ENCODE assay signal across 1 cellular context in genomic region chr11:65551572-65552398, GRCh38.
TF ChIP-seq lines count a peak whose summit lies in the region.

No MANE protein-coding gene starts in this region.

TF ChIP-seq in K562, 482 proteins besides CTCF, POLR2A, EP300 and RAD21 (continued from another document):
- no peak for TF ChIP-seq OTX1 (CRISPR knock-in tag; IDR thresholded peaks at IDR 0.05)
- peak; percentile 64 for TF ChIP-seq ARHGAP35 (IDR thresholded peaks at IDR 0.05; ENCODE audit: partially characterized antibody)
- 0 out of 2 replicates have a peak, but pooled peaks have one; percentile 18 for TF ChIP-seq HDAC2 (IDR thresholded peaks at IDR 0.05)
- no peak for TF ChIP-seq CREB3 (tag; conservative IDR thresholded peaks at IDR 0.05; ENCODE audit: low read depth)
- TF ChIP-seq, protein P1, sequence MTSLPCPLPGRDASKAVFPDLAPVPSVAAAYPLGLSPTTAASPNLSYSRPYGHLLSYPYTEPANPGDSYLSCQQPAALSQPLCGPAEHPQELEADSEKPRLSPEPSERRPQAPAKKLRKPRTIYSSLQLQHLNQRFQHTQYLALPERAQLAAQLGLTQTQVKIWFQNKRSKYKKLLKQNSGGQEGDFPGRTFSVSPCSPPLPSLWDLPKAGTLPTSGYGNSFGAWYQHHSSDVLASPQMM (CRISPR knock-in tag; IDR thresholded peaks at IDR 0.05) = no peak
- no peak for TF ChIP-seq HSF4 (CRISPR knock-in tag; IDR thresholded peaks at IDR 0.05; ENCODE audit: borderline replicate concordance)
- TF ChIP-seq ZNF589 (CRISPR knock-in tag; IDR thresholded peaks at IDR 0.05; ENCODE audit: low read depth) = no peak
- TF ChIP-seq ESRRA (IDR thresholded peaks at IDR 0.05; ENCODE audit: borderline replicate concordance, low read depth) = peak; percentile 92
- TF ChIP-seq TAF1 (IDR thresholded peaks at IDR 0.05; ENCODE audit: control insufficient read depth, extremely low read depth, insufficient read depth, low read length, severe bottlenecking) = no peak
- TF ChIP-seq NCOA6 (IDR thresholded peaks at IDR 0.05) = no peak
- no peak for TF ChIP-seq STAT6 (CRISPR knock-in tag; IDR thresholded peaks at IDR 0.05)
- TF ChIP-seq DACH1 (IDR thresholded peaks at IDR 0.05; ENCODE audit: partially characterized antibody) = peak; percentile 11
- TF ChIP-seq JUND (IDR thresholded peaks at IDR 0.05; ENCODE audit: borderline replicate concordance, low read depth, low read length) = no peak
- no peak for TF ChIP-seq JUND (tag; IDR thresholded peaks at IDR 0.05; ENCODE audit: borderline replicate concordance, low read depth, low read length)
- TF ChIP-seq KLF13 (tag; IDR thresholded peaks at IDR 0.05; ENCODE audit: borderline replicate concordance, low read depth) = no peak
- no peak for TF ChIP-seq ZNF165 (CRISPR knock-in tag; IDR thresholded peaks at IDR 0.05; ENCODE audit: borderline replicate concordance)
- TF ChIP-seq, protein P2, sequence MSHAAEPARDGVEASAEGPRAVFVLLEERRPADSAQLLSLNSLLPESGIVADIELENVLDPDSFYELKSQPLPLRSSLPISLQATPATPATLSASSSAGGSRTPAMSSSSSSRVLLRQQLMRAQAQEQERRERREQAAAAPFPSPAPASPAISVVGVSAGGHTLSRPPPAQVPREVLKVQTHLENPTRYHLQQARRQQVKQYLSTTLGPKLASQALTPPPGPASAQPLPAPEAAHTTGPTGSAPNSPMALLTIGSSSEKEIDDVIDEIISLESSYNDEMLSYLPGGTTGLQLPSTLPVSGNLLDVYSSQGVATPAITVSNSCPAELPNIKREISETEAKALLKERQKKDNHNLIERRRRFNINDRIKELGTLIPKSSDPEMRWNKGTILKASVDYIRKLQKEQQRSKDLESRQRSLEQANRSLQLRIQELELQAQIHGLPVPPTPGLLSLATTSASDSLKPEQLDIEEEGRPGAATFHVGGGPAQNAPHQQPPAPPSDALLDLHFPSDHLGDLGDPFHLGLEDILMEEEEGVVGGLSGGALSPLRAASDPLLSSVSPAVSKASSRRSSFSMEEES (CRISPR knock-in tag; IDR thresholded peaks at IDR 0.05) = peak; percentile 89
- no peak for TF ChIP-seq NR1H2 (CRISPR knock-in tag; IDR thresholded peaks at IDR 0.05)
- TF ChIP-seq KLF16 (IDR thresholded peaks at IDR 0.05) = no peak; the same call in 1 of the 2 replicates
- TF ChIP-seq MEIS2 (IDR thresholded peaks at IDR 0.05; ENCODE audit: partially characterized antibody) = peak; percentile 2
- TF ChIP-seq ZNF280B (CRISPR knock-in tag; IDR thresholded peaks at IDR 0.05) = no peak
- TF ChIP-seq KAT8 (IDR thresholded peaks at IDR 0.05; ENCODE audit: low read depth) = no peak
- peak; percentile 58; the same call in 1 of the 2 replicates for TF ChIP-seq USF1 (CRISPR knock-in tag; IDR thresholded peaks at IDR 0.05)
- TF ChIP-seq, protein P3, sequence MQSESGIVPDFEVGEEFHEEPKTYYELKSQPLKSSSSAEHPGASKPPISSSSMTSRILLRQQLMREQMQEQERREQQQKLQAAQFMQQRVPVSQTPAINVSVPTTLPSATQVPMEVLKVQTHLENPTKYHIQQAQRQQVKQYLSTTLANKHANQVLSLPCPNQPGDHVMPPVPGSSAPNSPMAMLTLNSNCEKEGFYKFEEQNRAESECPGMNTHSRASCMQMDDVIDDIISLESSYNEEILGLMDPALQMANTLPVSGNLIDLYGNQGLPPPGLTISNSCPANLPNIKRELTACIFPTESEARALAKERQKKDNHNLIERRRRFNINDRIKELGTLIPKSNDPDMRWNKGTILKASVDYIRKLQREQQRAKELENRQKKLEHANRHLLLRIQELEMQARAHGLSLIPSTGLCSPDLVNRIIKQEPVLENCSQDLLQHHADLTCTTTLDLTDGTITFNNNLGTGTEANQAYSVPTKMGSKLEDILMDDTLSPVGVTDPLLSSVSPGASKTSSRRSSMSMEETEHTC (IDR thresholded peaks at IDR 0.05) = no peak
- TF ChIP-seq, protein P4, sequence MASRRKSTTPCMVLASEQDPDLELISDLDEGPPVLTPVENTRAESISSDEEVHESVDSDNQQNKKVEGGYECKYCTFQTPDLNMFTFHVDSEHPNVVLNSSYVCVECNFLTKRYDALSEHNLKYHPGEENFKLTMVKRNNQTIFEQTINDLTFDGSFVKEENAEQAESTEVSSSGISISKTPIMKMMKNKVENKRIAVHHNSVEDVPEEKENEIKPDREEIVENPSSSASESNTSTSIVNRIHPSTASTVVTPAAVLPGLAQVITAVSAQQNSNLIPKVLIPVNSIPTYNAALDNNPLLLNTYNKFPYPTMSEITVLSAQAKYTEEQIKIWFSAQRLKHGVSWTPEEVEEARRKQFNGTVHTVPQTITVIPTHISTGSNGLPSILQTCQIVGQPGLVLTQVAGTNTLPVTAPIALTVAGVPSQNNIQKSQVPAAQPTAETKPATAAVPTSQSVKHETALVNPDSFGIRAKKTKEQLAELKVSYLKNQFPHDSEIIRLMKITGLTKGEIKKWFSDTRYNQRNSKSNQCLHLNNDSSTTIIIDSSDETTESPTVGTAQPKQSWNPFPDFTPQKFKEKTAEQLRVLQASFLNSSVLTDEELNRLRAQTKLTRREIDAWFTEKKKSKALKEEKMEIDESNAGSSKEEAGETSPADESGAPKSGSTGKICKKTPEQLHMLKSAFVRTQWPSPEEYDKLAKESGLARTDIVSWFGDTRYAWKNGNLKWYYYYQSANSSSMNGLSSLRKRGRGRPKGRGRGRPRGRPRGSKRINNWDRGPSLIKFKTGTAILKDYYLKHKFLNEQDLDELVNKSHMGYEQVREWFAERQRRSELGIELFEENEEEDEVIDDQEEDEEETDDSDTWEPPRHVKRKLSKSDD (conservative IDR thresholded peaks at IDR 0.05; ENCODE audit: low read length) = no peak
- TF ChIP-seq RNF2 (IDR thresholded peaks at IDR 0.05) = no peak
- peak; percentile 58 to 90; a peak in 3 of 4 replicates for TF ChIP-seq FOXA3 (CRISPR knock-in tag; conservative IDR thresholded peaks at IDR 0.05 in 1 of 2, IDR thresholded peaks at IDR 0.05 in 1 of 2)
- no peak for TF ChIP-seq SMARCA4 (IDR thresholded peaks at IDR 0.05)
- TF ChIP-seq HDAC6 (IDR thresholded peaks at IDR 0.05; ENCODE audit: low read depth, low read length) = 0 out of 2 replicates have a peak, but pooled peaks have one; percentile 58
- no peak for TF ChIP-seq SRSF1 (IDR thresholded peaks at IDR 0.05; ENCODE audit: low read depth, low read length)
- TF ChIP-seq, protein P5, sequence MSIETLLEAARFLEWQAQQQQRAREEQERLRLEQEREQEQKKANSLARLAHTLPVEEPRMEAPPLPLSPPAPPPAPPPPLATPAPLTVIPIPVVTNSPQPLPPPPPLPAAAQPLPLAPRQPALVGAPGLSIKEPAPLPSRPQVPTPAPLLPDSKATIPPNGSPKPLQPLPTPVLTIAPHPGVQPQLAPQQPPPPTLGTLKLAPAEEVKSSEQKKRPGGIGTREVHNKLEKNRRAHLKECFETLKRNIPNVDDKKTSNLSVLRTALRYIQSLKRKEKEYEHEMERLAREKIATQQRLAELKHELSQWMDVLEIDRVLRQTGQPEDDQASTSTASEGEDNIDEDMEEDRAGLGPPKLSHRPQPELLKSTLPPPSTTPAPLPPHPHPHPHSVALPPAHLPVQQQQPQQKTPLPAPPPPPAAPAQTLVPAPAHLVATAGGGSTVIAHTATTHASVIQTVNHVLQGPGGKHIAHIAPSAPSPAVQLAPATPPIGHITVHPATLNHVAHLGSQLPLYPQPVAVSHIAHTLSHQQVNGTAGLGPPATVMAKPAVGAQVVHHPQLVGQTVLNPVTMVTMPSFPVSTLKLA (conservative IDR thresholded peaks at IDR 0.05) = no peak
- TF ChIP-seq TARDBP (IDR thresholded peaks at IDR 0.05) = no peak
